18 cellular contexts compared by ENCODE assay signal in the genomic region with DNA sequence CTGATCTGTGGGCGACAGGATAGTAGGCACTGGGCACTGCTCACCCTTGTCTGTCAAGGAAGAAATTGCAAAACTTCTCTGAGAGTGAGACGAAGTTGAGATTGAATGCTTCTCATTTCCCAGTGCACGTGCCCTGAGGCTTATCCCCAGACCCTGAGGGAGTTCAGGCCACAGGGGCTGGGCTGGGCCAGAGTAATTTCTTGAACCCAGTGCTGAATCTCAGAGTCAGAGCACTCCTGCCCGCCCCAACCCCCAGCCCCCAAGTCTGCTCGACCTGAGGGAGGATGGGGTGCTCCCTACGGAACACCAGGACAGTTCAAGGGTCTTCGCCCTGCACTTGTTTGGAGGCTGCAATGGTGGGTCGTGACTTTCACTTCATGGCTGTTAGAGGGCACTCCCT. TPM values are rescaled to one million over a fixed set of nuclear protein-coding genes. Genes with fewer than 3 reads are reported as not detected.
"Had no signal": no experiment of that assay in that cellular context is flagged by ENCODE, and none has a peak within 500 bp of the region (broad histone marks: within the 10 kb centered on the region; RNA-seq: fewer than 3 reads in every experiment).

No MANE protein-coding gene starts in this region.

RNA-seq across cellular contexts. Expression of gene KCNJ18, which starts 17.7 kb away (rescaled TPM):
- total RNA-seq: activated naive CD4-positive, alpha-beta T cell treated with anti-CD3 and anti-CD28 coated beads for 36 hours; activated naive CD4-positive, alpha-beta T cell treated with anti-CD3 and anti-CD28 coated beads, Interleukin-2, amount 50 U/mL, for 72 hours; activated naive CD8-positive, alpha-beta T cell treated with anti-CD3 and anti-CD28 coated beads, Interleukin-2, amount 10 ng/mL, durations not matched to agents 7 days and 5 days; activated T-cell treated with anti-CD3 and anti-CD28 coated beads, Interleukin-2, amount 50 U/mL, for 4 hours; activated T-cell treated with anti-CD3 and anti-CD28 coated beads, Interleukin-2, amount 50 U/mL, for 72 hours; activated T-helper 1 cell treated with anti-CD3 and anti-CD28 coated beads, Interleukin-12 subunit alpha, Interleukin-12 subunit beta, Interleukin-2, Interleukin-4 antibody, amounts not matched to agents 30 ng/mL and 10 ng/mL and 1 ng/mL, durations not matched to agents 14 hours and 24 hours and 36 hours; activated T-helper 17 cell treated with anti-CD3 and anti-CD28 coated beads, Interleukin-2, amount 50 U/mL, for 72 hours; activated T-helper 2 cell treated with anti-CD3 and anti-CD28 coated beads, Interferon-gamma antibody, Interleukin-2, Interleukin-4, amounts not matched to agents 10 μg/mL and 5 μg/mL and 100 μg/mL, durations not matched to agents 14 hours and 24 hours and 36 hours; adrenal gland; aorta; ascending aorta; astrocyte; body of pancreas; breast epithelium; bronchial epithelial cell; cardiac muscle cell; cerebellum had no signal
- polyA plus RNA-seq: adipose tissue, adrenal gland, aorta, cardiac muscle cell had no signal
